In the genomic region with DNA sequence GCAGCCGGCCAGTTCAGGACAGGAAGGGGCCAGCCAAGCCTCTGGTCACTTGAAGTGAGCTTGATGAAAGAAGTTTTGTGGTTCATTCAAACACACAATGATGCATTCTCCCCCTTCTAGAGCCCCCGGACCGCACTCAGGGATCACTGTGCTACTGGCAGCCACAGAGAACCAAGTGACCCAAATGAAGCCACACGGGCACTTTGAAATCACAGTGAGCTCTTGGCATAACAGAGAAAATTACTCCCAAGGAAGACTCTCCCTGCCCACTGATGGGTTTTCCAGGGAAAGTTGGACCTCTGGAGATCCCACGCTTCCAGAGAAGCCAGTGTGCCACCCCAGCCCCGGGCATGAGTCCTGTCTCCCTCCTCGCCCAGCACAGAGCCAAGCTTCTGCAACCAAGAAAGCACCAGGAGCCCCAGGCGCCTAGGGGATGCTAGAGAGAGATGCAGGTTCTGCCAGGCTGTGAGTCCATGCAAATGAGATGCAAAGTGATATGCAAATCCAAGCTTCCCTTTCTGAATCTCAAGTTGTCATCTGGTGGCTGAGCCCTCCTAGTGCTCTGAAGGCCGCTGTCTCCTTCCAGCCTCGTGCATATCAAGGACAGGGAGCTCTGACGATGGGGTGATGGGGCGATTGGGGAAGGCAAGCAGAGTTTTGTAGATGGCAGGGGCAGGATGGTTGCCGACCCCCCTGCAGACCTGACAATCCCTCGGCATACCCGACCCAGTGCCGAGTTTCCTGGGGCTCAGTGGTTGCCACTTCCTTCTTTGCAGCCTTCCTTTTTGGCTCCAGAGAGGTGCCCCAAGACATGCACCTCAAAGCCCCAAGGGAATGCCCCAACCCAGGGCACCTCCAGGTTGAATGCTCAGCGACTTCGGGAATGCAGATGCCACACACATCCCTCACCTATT, we compare ENCODE assay signal across 15 cellular contexts. TPM values are rescaled to one million over a fixed set of nuclear protein-coding genes. Genes with fewer than 3 reads are reported as not detected.
A peak's percentile ranks its signal among the peaks of the same experiment; 100 is the strongest.
DNase-seq lines count a peak whose midpoint lies in the region; ATAC-seq and TF ChIP-seq lines count a peak whose summit lies in the region.
"Had no signal": no experiment of that assay in that cellular context is flagged by ENCODE, and none has a peak within 500 bp of the region (broad histone marks: within the 10 kb centered on the region; RNA-seq: fewer than 3 reads in every experiment).

No MANE protein-coding gene starts in this region.

- no peaks in the 10 kb centered on the region for H3K9me3 ChIP-seq in upper lobe of right lung
- H3K9me3 ChIP-seq: MG63, SJCRH30 had no signal

- H3K4me1 Mint-ChIP-seq in memory B cell: peaks cover 14% of the 10 kb centered on the region

- H3K4me1 ChIP-seq in upper lobe of right lung: no peaks in the 10 kb centered on the region
- H3K4me1 ChIP-seq: SJCRH30 had no signal

- intact Hi-C loops in upper lobe of right lung (cut with DNase I): no loop called here

- DNase-seq in DMS79 treated with DMSO at 0.1 percent for 48 hours (lab: John Stamatoyannopoulos, UW): peak; percentile 24
- no peak for DNase-seq in DMS79 (lab: John Stamatoyannopoulos, UW)
- peak; percentile 91 for DNase-seq in NCI-H1048 (lab: John Stamatoyannopoulos, UW)
- no peak for DNase-seq in memory B cell (ENCODE audit: low spot score in 2 of 2)
- peak; percentile 42 for DNase-seq in upper lobe of right lung
- DNase-seq in islet precursor cell: no peak
- DNase-seq: EL, HCEC 1CT, MG63, NCI-H1694 treated with DMSO at 0.1 percent for 48 hours, PC-3, SJCRH30 had no signal

- H3K36me3 ChIP-seq in upper lobe of right lung: no peaks in the 10 kb centered on the region
- H3K36me3 ChIP-seq: MG63, SJCRH30 had no signal

- H3K36me3 Mint-ChIP-seq in memory B cell: no peaks in the 10 kb centered on the region

- H3K4me3 Mint-ChIP-seq in memory B cell: no peak overlapping the region

- no peak overlapping the region for H3K27ac Mint-ChIP-seq in memory B cell

- no peak for TF ChIP-seq CTCF in upper lobe of right lung (IDR thresholded peaks at IDR 0.05)

- ATAC-seq in memory B cell (ENCODE audit: low read depth) (peak; percentile 80), upper lobe of right lung (no peak), HG03565 (IDR thresholded peaks at IDR 0.05; ENCODE audit: unreplicated experiment) (no peak), GM18498 (IDR thresholded peaks at IDR 0.05; ENCODE audit: unreplicated experiment) (no peak)
- ATAC-seq: PC-3 had no signal

- peaks cover 7% of the 10 kb centered on the region for H3K27me3 ChIP-seq in upper lobe of right lung

- no peak overlapping the region for H3K4me3 ChIP-seq in upper lobe of right lung
- H3K4me3 ChIP-seq: MG63, SJCRH30 had no signal

- no peak overlapping the region for H3K27ac ChIP-seq in upper lobe of right lung
- H3K27ac ChIP-seq: 22Rv1, SJCRH30 had no signal

- H3K9me3 Mint-ChIP-seq in memory B cell: no peaks in the 10 kb centered on the region

- H3K27me3 Mint-ChIP-seq in memory B cell: peaks cover 23% of the 10 kb centered on the region

RNA-seq across cellular contexts. Expression of a gene that starts 59.7 kb away (rescaled TPM):
- 21.7 TPM for total RNA-seq in upper lobe of right lung

Comparison
In these comparisons a context has a peak if more than half of its experiments do, and no peak if none do; other contexts are left out.
1. DNase-seq: peak in DMS79 treated with DMSO at 0.1 percent for 48 hours (single experiment), NCI-H1048 (single experiment) and upper lobe of right lung (single experiment); none in DMS79 (single experiment), memory B cell (0 of 2) and islet precursor cell (single experiment).